11 cellular contexts compared by ENCODE assay signal in the genomic region with DNA sequence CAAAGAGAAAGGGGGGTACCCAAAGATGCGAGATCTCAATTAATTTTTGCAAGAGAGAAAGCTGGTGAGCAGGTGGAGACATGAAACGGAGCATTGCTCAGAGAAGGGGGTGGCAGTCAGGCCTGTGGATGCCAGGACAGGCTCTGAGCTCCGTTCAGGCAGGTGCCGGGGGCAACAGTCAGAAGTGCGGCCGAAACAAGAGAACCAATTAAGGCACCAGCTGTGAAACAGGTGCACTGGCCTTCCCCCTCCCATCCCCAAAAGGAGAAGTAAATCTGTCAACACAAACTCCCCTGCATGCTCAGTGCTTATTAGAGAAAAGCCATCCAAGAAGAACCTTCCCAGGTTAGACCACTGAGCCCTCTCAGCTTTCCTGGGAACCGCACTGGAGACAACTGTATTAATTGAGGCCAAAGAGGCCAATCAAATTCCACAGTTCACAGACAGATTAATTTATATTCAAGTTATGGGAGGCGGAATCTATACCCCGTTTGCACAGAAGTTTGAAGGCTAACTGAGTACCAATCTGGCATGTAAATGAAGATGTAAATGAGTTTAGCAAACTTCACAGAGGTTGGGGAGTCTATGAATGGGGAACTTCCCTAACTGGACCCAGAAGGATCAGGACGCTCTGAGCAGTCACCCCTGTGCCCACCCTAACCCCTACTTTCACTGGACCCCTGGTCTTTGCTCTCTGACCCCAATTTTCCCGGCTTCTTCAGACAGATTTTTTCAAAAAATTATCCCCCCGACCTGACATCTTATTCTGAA. TPM values are rescaled to one million over a fixed set of nuclear protein-coding genes. Genes with fewer than 3 reads are reported as not detected.
A peak's percentile ranks its signal among the peaks of the same experiment; 100 is the strongest.
DNase-seq lines count a peak whose midpoint lies in the region; ATAC-seq and TF ChIP-seq lines count a peak whose summit lies in the region.
"Had no signal": no experiment of that assay in that cellular context is flagged by ENCODE, and none has a peak within 500 bp of the region (broad histone marks: within the 10 kb centered on the region; RNA-seq: fewer than 3 reads in every experiment).

No MANE protein-coding gene starts in this region.

- H3K9me3 ChIP-seq in tibial nerve, result peaks cover 0 to 7% (median 0%) of the 10 kb centered on the region in 4 donors

- H3K27me3 Mint-ChIP-seq in effector memory CD8-positive, alpha-beta T cell, result no peaks in the 10 kb centered on the region
- H3K27me3 Mint-ChIP-seq in activated CD4-positive, alpha-beta T cell treated with anti-CD3 and anti-CD28 coated beads, Interleukin-2, amount 10 ng/mL, durations not matched to agents 7 days and 5 days, result no peaks in the 10 kb centered on the region
- H3K27me3 Mint-ChIP-seq: activated naive CD8-positive, alpha-beta T cell treated with anti-CD3 and anti-CD28 coated beads for 36 hours had no signal

- 68 to 72% methylated on average over 12 of the region's 12 CpGs for WGBS in tibial nerve, 2 donors

- no peak overlapping the region for H3K27ac ChIP-seq in tibial nerve

- no peaks in the 10 kb centered on the region for H3K27me3 ChIP-seq in tibial nerve

- CTCF ChIA-PET in activated CD4-positive, alpha-beta T cell treated with anti-CD3 and anti-CD28 coated beads, Interleukin-2, amount 10 ng/mL, durations not matched to agents 7 days and 5 days (lab: Charles Lee), result interaction anchor here (1.3 kb wide), 1 partner anchor 37 kb away, joined by 3 read pairs; no protein-coding TSS in a partner anchor

- H3K9me3 Mint-ChIP-seq in effector memory CD8-positive, alpha-beta T cell, result peaks cover 0 to 3% of the 10 kb centered on the region in 2 donors
- H3K9me3 Mint-ChIP-seq in activated CD4-positive, alpha-beta T cell treated with anti-CD3 and anti-CD28 coated beads, Interleukin-2, amount 10 ng/mL, durations not matched to agents 7 days and 5 days, result no peaks in the 10 kb centered on the region
- H3K9me3 Mint-ChIP-seq: activated naive CD8-positive, alpha-beta T cell treated with anti-CD3 and anti-CD28 coated beads for 36 hours had no signal

- DNase-seq in effector memory CD8-positive, alpha-beta T cell, result no peak
- DNase-seq in tibial nerve (ENCODE audit: low spot score in 2 of 2) (no peak), T-helper 9 cell (no peak)
- DNase-seq in activated CD4-positive, CD25-positive, alpha-beta regulatory T cell treated with anti-CD3 and anti-CD28 coated beads, Interleukin-2, amount 50 U/mL, for 72 hours, result no peak
- DNase-seq in activated CD4-positive, alpha-beta T cell treated with anti-CD3 and anti-CD28 coated beads, Interleukin-2, amount 10 ng/mL, durations not matched to agents 7 days and 5 days, result no peak
- DNase-seq: activated naive CD8-positive, alpha-beta T cell treated with anti-CD3 and anti-CD28 coated beads for 36 hours; NCI-H1436 had no signal

- peak; percentile 73 for ATAC-seq in GM18867 (IDR thresholded peaks at IDR 0.05; ENCODE audit: unreplicated experiment)
- peak; percentile 94 for ATAC-seq in GM21717 (IDR thresholded peaks at IDR 0.05; ENCODE audit: unreplicated experiment)
- peak; percentile 95 for ATAC-seq in HG03460 (IDR thresholded peaks at IDR 0.05; ENCODE audit: unreplicated experiment)
- ATAC-seq in effector memory CD8-positive, alpha-beta T cell (replicated peaks), result peak; percentile 14

- POLR2A ChIA-PET in activated CD4-positive, alpha-beta T cell treated with anti-CD3 and anti-CD28 coated beads, Interleukin-2, amount 10 ng/mL, durations not matched to agents 7 days and 5 days (lab: Charles Lee), result no interaction called here

- H3K36me3 Mint-ChIP-seq in effector memory CD8-positive, alpha-beta T cell (ENCODE audit: insufficient read depth), result peaks cover 73% of the 10 kb centered on the region
- H3K36me3 Mint-ChIP-seq in activated CD4-positive, alpha-beta T cell treated with anti-CD3 and anti-CD28 coated beads, Interleukin-2, amount 10 ng/mL, durations not matched to agents 7 days and 5 days (ENCODE audit: low read depth), result peaks cover 90% of the 10 kb centered on the region

- TF ChIP-seq CTCF in tibial nerve (IDR thresholded peaks at IDR 0.05), result no peak

- peaks cover 0 to 40% (median 8%) of the 10 kb centered on the region in 3 donors for H3K36me3 ChIP-seq in tibial nerve

- peak overlapping the region in 1 of 2 donors; percentile 77 for H3K27ac Mint-ChIP-seq in effector memory CD8-positive, alpha-beta T cell
- no peak overlapping the region for H3K27ac Mint-ChIP-seq in activated CD4-positive, alpha-beta T cell treated with anti-CD3 and anti-CD28 coated beads, Interleukin-2, amount 10 ng/mL, durations not matched to agents 7 days and 5 days
- H3K27ac Mint-ChIP-seq: activated naive CD8-positive, alpha-beta T cell treated with anti-CD3 and anti-CD28 coated beads for 36 hours had no signal

- H3K4me1 Mint-ChIP-seq in effector memory CD8-positive, alpha-beta T cell (ENCODE audit: low read depth in 2 of 2), result peaks cover 0 to 4% of the 10 kb centered on the region in 2 donors
- peaks cover 9% of the 10 kb centered on the region for H3K4me1 Mint-ChIP-seq in activated CD4-positive, alpha-beta T cell treated with anti-CD3 and anti-CD28 coated beads, Interleukin-2, amount 10 ng/mL, durations not matched to agents 7 days and 5 days
- H3K4me1 Mint-ChIP-seq: activated naive CD8-positive, alpha-beta T cell treated with anti-CD3 and anti-CD28 coated beads for 36 hours had no signal

- H3K4me3 Mint-ChIP-seq in effector memory CD8-positive, alpha-beta T cell, result no peak overlapping the region
- no peak overlapping the region for H3K4me3 Mint-ChIP-seq in activated CD4-positive, alpha-beta T cell treated with anti-CD3 and anti-CD28 coated beads, Interleukin-2, amount 10 ng/mL, durations not matched to agents 7 days and 5 days
- H3K4me3 Mint-ChIP-seq: activated naive CD8-positive, alpha-beta T cell treated with anti-CD3 and anti-CD28 coated beads for 36 hours had no signal

- TF ChIP-seq EP300 in tibial nerve (IDR thresholded peaks at IDR 0.05), result no peak

- no peaks in the 10 kb centered on the region for H3K4me1 ChIP-seq in tibial nerve

- TF ChIP-seq POLR2A in tibial nerve (IDR thresholded peaks at IDR 0.05), result no peak

- no peak overlapping the region for H3K4me3 ChIP-seq in tibial nerve

RNA-seq across cellular contexts. Expression of a gene that starts 20.9 kb away (rescaled TPM):
- total RNA-seq in tibial nerve, result 10 to 100 TPM in 1 of 4 donors, 1 to 10 TPM in 3; 3.1 to 28.4 (median 6.3) TPM
- 100 to 1,000 TPM; 294 to 420 TPM for total RNA-seq in activated CD4-positive, alpha-beta T cell treated with anti-CD3 and anti-CD28 coated beads, Interleukin-2, amount 10 ng/mL, durations not matched to agents 7 days and 5 days

RNA-seq across cellular contexts. Expression of a gene that starts 57.3 kb away (rescaled TPM):
- total RNA-seq in tibial nerve, result 10 to 100 TPM; 17.3 to 38.1 (median 25.4) TPM
- under 1 TPM; 0.15 to 0.25 TPM for total RNA-seq in activated CD4-positive, alpha-beta T cell treated with anti-CD3 and anti-CD28 coated beads, Interleukin-2, amount 10 ng/mL, durations not matched to agents 7 days and 5 days
- total RNA-seq: epithelial cell of proximal tubule had no signal

Comparison
In these comparisons a context has a peak if more than half of its experiments do, and no peak if none do; other contexts are left out.
1. ATAC-seq: peak in every context shown above with its lines; median percentile 95 in HG03460; 94 in GM21717; 73 in GM18867; 14 in effector memory CD8-positive, alpha-beta T cell.
2. RNA of a gene that starts 20.9 kb away (total RNA-seq): 294 to 420 TPM in activated CD4-positive, alpha-beta T cell treated with anti-CD3 and anti-CD28 coated beads, Interleukin-2, amount 10 ng/mL, durations not matched to agents 7 days and 5 days; 3.1 to 28.4 TPM in tibial nerve; every median in the first group is over 10 times any median in the second.
3. RNA of a gene that starts 57.3 kb away (total RNA-seq): 17.3 to 38.1 TPM in tibial nerve; 0.15 to 0.25 TPM in activated CD4-positive, alpha-beta T cell treated with anti-CD3 and anti-CD28 coated beads, Interleukin-2, amount 10 ng/mL, durations not matched to agents 7 days and 5 days; every median in the first group is over 10 times any median in the second.